Comparison of ENCODE assay signal across 34 cellular contexts in genomic region chr19:41909706-41910105, GRCh38. TPM values are rescaled to one million over a fixed set of nuclear protein-coding genes. Genes with fewer than 3 reads are reported as not detected.
"Had no signal": no experiment of that assay in that cellular context is flagged by ENCODE, and none has a peak within 500 bp of the region (broad histone marks: within the 10 kb centered on the region; RNA-seq: fewer than 3 reads in every experiment).

No MANE protein-coding gene starts in this region.

- ATAC-seq: activated CD4-positive, CD25-positive, alpha-beta regulatory T cell treated with anti-CD3 and anti-CD28 coated beads, Interleukin-2, amount 50 U/mL, for 24 hours; esophagus mucosa; left cardiac atrium; left ventricle myocardium superior; stimulated activated memory B cell treated with anti-CD40 and anti-IgM and Interleukin-4, amounts not matched to agents 10 μg/mL and 1 μg/mL and 100 μg/mL, for 72 hours had no signal

- H3K27ac Mint-ChIP-seq: activated T-helper 1 cell treated with anti-CD3 and anti-CD28 coated beads, Interleukin-12 subunit alpha, Interleukin-12 subunit beta, Interleukin-2, Interleukin-4 antibody, amounts not matched to agents 30 ng/mL and 10 ng/mL and 1 ng/mL, durations not matched to agents 14 hours and 24 hours and 36 hours; endodermal cell; stimulated activated memory B cell treated with anti-CD40 and anti-IgM and Interleukin-4, amounts not matched to agents 10 μg/mL and 1 μg/mL and 100 μg/mL, for 72 hours had no signal

- H3K27ac ChIP-seq: brain microvascular endothelial cell, ovary, prostate gland, sigmoid colon, stomach, thyroid gland, upper lobe of left lung, vagina, VCaP had no signal

- H3K9me3 Mint-ChIP-seq: activated naive CD4-positive, alpha-beta T cell treated with anti-CD3 and anti-CD28 coated beads for 36 hours; activated T-helper 1 cell treated with anti-CD3 and anti-CD28 coated beads, Interleukin-12 subunit alpha, Interleukin-12 subunit beta, Interleukin-2, Interleukin-4 antibody, amounts not matched to agents 30 ng/mL and 10 ng/mL and 1 ng/mL, durations not matched to agents 14 hours and 24 hours and 36 hours; endodermal cell; stimulated activated memory B cell treated with anti-CD40 and anti-IgM and Interleukin-4, amounts not matched to agents 10 μg/mL and 1 μg/mL and 100 μg/mL, for 72 hours had no signal

- DNase-seq: activated CD4-positive, alpha-beta T cell treated with anti-CD3 and anti-CD28 coated beads for 48 hours; activated CD4-positive, alpha-beta T cell treated with anti-CD3 and anti-CD28 coated beads, Interleukin-2, amount 50 U/mL, for 48 hours; activated CD8-positive, alpha-beta memory T cell treated with anti-CD3 and anti-CD28 coated beads for 24 hours; activated effector memory CD4-positive, alpha-beta T cell treated with anti-CD3 and anti-CD28 coated beads, Interleukin-2, amount 50 U/mL, for 16 hours; activated naive CD4-positive, alpha-beta T cell treated with anti-CD3 and anti-CD28 coated beads for 36 hours; activated T-cell treated with anti-CD3 and anti-CD28 coated beads, Interleukin-2, amount 50 U/mL, for 1 hour; amniotic stem cell; brain microvascular endothelial cell; caudate nucleus; endodermal cell; foreskin melanocyte; islet precursor cell; left cardiac atrium; left ventricle myocardium superior; ovary; retina; sigmoid colon; small intestine; stimulated activated CD4-positive, alpha-beta T cell treated with anti-CD3 and anti-CD28 coated beads, Interleukin-4, amount 100 ng/mL, for 24 hours; stomach; T-helper 9 cell; thyroid gland; upper lobe of left lung had no signal

- H3K9me3 ChIP-seq: mucosa of descending colon, ovary, prostate gland, sigmoid colon, stomach, thyroid gland, upper lobe of left lung, vagina had no signal

- H3K4me3 Mint-ChIP-seq: activated naive CD4-positive, alpha-beta T cell treated with anti-CD3 and anti-CD28 coated beads for 36 hours; activated T-helper 1 cell treated with anti-CD3 and anti-CD28 coated beads, Interleukin-12 subunit alpha, Interleukin-12 subunit beta, Interleukin-2, Interleukin-4 antibody, amounts not matched to agents 30 ng/mL and 10 ng/mL and 1 ng/mL, durations not matched to agents 14 hours and 24 hours and 36 hours; endodermal cell; stimulated activated memory B cell treated with anti-CD40 and anti-IgM and Interleukin-4, amounts not matched to agents 10 μg/mL and 1 μg/mL and 100 μg/mL, for 72 hours had no signal

- H3K4me3 ChIP-seq: mucosa of descending colon, ovary, prostate gland, sigmoid colon, stomach, thyroid gland, upper lobe of left lung, vagina had no signal

- H3K4me1 ChIP-seq: prostate gland, thyroid gland had no signal

- H3K36me3 ChIP-seq: ovary had no signal

- H3K27me3 ChIP-seq: ovary, vagina had no signal

RNA-seq across cellular contexts. Expression of gene ERFL, which starts 18.5 kb away (rescaled TPM):
- total RNA-seq: esophagus mucosa, glomerular endothelial cell, left ventricle myocardium superior, lung microvascular endothelial cell, myocyte, sigmoid colon, stomach had no signal

RNA-seq across cellular contexts. Expression of gene CD79A, which starts 32.6 kb away (rescaled TPM):
- total RNA-seq: endodermal cell, left ventricle myocardium superior, lung microvascular endothelial cell, sigmoid colon, vagina had no signal
